Comparison of ENCODE assay signal across 1 cellular context in the genomic region with DNA sequence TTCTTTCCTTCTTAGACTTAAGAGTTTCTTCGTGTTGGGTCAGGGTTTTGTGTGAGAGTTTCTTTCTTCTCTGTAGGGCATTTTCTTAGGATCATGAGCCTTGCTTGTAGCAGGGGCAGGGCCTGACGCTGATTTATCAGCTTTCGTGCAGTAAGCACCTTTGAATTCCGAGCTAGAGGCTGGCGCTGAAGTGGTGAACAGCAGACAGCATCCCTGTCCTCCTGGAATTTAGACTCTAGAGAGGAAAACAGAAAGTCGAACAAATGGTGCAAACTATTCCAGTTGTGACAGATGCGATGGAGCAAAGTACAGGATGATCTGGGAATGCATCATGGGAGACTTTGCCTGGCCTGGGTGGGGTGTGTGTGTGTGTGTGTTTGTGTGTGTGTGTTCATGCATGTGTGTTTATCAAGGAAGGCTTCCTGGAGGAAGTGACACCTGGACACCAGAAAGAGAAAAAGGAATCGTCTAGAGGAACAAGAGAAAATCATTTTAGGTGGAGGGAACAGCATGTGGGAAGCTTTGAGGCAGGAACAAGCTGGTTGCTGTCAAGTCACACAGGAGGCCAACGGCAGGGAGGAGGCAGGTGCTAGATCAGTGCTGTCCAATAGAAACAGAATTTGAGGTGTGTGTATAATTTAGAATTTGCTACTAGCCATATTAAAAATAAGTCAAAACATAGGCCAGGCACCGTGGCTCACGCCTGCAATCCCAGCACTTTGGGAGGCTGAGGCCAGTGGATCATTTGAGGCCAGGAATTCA.
TF ChIP-seq lines count a peak whose summit lies in the region.

No MANE protein-coding gene starts in this region.

TF ChIP-seq in HepG2, 621 proteins besides CTCF, POLR2A, EP300 and RAD21 (continued from another document and continues in another):
- TF ChIP-seq CREBL2 (CRISPR knock-in tag; IDR thresholded peaks at IDR 0.05; ENCODE audit: borderline replicate concordance) (no peak), TBX2 (CRISPR knock-in tag; IDR thresholded peaks at IDR 0.05; ENCODE audit: borderline replicate concordance) (peak; percentile 87), ZNF800 (CRISPR knock-in tag; IDR thresholded peaks at IDR 0.05) (no peak; the same call in 1 of the 2 replicates), PHF20 (CRISPR knock-in tag; IDR thresholded peaks at IDR 0.05) (no peak), ZKSCAN8 (CRISPR knock-in tag; IDR thresholded peaks at IDR 0.05; ENCODE audit: borderline replicate concordance) (peak; percentile 73; the same call in 1 of the 2 replicates), LCORL (IDR thresholded peaks at IDR 0.05) (peak; percentile 79), LCORL (CRISPR knock-in tag; IDR thresholded peaks at IDR 0.05) (peak; percentile 99), FOXK2 (IDR thresholded peaks at IDR 0.05) (peak; percentile 81), SYNCRIP (IDR thresholded peaks at IDR 0.05; ENCODE audit: insufficient read depth, low read depth, low read length) (no peak), ZNF253 (CRISPR knock-in tag; IDR thresholded peaks at IDR 0.05; ENCODE audit: borderline replicate concordance) (no peak), SPEN (CRISPR knock-in tag; IDR thresholded peaks at IDR 0.05; ENCODE audit: low read depth) (peak; percentile 67; the same call in 1 of the 2 replicates), ARID4A (CRISPR knock-in tag; IDR thresholded peaks at IDR 0.05; ENCODE audit: borderline replicate concordance) (peak; percentile 86), CBX5 (CRISPR knock-in tag; IDR thresholded peaks at IDR 0.05; ENCODE audit: borderline replicate concordance) (0 out of 2 replicates have a peak, but pooled peaks have one; percentile 17), JUN (CRISPR knock-in tag; IDR thresholded peaks at IDR 0.05) (no peak; the same call in none of the 2 replicates), ZSCAN29 (CRISPR knock-in tag; conservative IDR thresholded peaks at IDR 0.05) (0 out of 2 replicates have a peak, but pooled peaks have one; percentile 80), ZEB1 (IDR thresholded peaks at IDR 0.05; ENCODE audit: insufficient replicate concordance, low read depth) (peak; percentile 79), ZMAT3 (CRISPR knock-in tag; conservative IDR thresholded peaks at IDR 0.05) (peak; percentile 82), ZGPAT (CRISPR knock-in tag; IDR thresholded peaks at IDR 0.05) (peak; percentile 88), MED8 (CRISPR knock-in tag; IDR thresholded peaks at IDR 0.05; ENCODE audit: insufficient replicate concordance) (no peak), PITX1 (CRISPR knock-in tag; IDR thresholded peaks at IDR 0.05) (peak; percentile 84), ZNF335 (CRISPR knock-in tag; IDR thresholded peaks at IDR 0.05) (no peak), NCOR1 (IDR thresholded peaks at IDR 0.05; ENCODE audit: borderline replicate concordance, low read length) (peak; percentile 97; the same call in 1 of the 2 replicates), ZNF317 (CRISPR knock-in tag; IDR thresholded peaks at IDR 0.05) (peak; percentile 81; the same call in 1 of the 2 replicates), KMT2A (CRISPR knock-in tag; IDR thresholded peaks at IDR 0.05) (no peak), CEBPZ (IDR thresholded peaks at IDR 0.05; ENCODE audit: low read length) (0 out of 2 replicates have a peak, but pooled peaks have one; percentile 19), ARNT2 (CRISPR knock-in tag; IDR thresholded peaks at IDR 0.05; ENCODE audit: low read depth) (no peak), ZNF3 (CRISPR knock-in tag; IDR thresholded peaks at IDR 0.05) (0 out of 2 replicates have a peak, but pooled peaks have one; percentile 34), CBX1 (IDR thresholded peaks at IDR 0.05; ENCODE audit: low read depth) (no peak)
- TF ChIP-seq, protein P1, sequence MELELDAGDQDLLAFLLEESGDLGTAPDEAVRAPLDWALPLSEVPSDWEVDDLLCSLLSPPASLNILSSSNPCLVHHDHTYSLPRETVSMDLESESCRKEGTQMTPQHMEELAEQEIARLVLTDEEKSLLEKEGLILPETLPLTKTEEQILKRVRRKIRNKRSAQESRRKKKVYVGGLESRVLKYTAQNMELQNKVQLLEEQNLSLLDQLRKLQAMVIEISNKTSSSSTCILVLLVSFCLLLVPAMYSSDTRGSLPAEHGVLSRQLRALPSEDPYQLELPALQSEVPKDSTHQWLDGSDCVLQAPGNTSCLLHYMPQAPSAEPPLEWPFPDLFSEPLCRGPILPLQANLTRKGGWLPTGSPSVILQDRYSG (CRISPR knock-in tag; IDR thresholded peaks at IDR 0.05), result no peak
- TF ChIP-seq, protein P2, sequence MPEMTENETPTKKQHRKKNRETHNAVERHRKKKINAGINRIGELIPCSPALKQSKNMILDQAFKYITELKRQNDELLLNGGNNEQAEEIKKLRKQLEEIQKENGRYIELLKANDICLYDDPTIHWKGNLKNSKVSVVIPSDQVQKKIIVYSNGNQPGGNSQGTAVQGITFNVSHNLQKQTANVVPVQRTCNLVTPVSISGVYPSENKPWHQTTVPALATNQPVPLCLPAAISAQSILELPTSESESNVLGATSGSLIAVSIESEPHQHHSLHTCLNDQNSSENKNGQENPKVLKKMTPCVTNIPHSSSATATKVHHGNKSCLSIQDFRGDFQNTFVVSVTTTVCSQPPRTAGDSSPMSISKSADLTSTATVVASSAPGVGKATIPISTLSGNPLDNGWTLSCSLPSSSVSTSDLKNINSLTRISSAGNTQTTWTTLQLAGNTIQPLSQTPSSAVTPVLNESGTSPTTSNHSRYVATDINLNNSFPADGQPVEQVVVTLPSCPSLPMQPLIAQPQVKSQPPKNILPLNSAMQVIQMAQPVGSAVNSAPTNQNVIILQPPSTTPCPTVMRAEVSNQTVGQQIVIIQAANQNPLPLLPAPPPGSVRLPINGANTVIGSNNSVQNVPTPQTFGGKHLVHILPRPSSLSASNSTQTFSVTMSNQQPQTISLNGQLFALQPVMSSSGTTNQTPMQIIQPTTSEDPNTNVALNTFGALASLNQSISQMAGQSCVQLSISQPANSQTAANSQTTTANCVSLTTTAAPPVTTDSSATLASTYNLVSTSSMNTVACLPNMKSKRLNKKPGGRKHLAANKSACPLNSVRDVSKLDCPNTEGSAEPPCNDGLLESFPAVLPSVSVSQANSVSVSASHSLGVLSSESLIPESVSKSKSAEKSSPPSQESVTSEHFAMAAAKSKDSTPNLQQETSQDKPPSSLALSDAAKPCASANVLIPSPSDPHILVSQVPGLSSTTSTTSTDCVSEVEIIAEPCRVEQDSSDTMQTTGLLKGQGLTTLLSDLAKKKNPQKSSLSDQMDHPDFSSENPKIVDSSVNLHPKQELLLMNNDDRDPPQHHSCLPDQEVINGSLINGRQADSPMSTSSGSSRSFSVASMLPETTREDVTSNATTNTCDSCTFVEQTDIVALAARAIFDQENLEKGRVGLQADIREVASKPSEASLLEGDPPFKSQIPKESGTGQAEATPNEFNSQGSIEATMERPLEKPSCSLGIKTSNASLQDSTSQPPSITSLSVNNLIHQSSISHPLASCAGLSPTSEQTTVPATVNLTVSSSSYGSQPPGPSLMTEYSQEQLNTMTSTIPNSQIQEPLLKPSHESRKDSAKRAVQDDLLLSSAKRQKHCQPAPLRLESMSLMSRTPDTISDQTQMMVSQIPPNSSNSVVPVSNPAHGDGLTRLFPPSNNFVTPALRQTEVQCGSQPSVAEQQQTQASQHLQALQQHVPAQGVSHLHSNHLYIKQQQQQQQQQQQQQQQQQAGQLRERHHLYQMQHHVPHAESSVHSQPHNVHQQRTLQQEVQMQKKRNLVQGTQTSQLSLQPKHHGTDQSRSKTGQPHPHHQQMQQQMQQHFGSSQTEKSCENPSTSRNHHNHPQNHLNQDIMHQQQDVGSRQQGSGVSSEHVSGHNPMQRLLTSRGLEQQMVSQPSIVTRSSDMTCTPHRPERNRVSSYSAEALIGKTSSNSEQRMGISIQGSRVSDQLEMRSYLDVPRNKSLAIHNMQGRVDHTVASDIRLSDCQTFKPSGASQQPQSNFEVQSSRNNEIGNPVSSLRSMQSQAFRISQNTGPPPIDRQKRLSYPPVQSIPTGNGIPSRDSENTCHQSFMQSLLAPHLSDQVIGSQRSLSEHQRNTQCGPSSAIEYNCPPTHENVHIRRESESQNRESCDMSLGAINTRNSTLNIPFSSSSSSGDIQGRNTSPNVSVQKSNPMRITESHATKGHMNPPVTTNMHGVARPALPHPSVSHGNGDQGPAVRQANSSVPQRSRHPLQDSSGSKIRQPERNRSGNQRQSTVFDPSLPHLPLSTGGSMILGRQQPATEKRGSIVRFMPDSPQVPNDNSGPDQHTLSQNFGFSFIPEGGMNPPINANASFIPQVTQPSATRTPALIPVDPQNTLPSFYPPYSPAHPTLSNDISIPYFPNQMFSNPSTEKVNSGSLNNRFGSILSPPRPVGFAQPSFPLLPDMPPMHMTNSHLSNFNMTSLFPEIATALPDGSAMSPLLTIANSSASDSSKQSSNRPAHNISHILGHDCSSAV (CRISPR knock-in tag; IDR thresholded peaks at IDR 0.05; ENCODE audit: borderline replicate concordance), result no peak
